8 cellular contexts compared by ENCODE assay signal in the genomic region with DNA sequence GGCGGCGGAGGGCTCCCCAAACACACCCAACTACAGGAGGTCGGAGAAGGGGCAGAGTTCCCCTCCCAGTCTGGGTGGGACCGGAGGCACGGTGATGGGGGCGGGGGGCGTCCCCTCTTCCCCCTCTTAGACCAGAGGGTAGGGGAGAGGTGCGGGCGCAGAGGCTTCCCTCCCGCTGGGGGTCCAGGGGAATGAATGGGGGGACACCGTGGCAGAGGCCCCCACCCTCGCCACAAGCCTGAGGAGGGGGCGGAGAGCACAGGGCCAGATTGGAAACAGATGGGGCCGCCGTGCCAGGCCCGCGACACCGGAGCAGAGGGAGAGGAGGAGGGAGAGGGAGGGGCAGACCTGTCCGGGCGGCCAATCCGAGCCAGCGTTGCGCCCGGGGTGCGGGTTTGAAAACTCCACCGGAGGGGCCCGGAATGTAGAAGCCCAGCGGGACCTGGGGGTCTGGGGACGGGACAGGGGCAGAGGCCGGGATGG. TPM values are rescaled to one million over a fixed set of nuclear protein-coding genes. Genes with fewer than 3 reads are reported as not detected.
DNase-seq lines count a peak whose midpoint lies in the region; ATAC-seq and TF ChIP-seq lines count a peak whose summit lies in the region.

No MANE protein-coding gene starts in this region.

- H3K4me3 ChIP-seq in AG04450 (ENCODE audit: low read depth, low read length), result peak overlapping the region; percentile 77
- peak overlapping the region; percentile 46 to 92 for H3K4me3 ChIP-seq in ascending aorta
- peak overlapping the region; percentile 65 for H3K4me3 ChIP-seq in iPS-11a (ENCODE audit: low read depth, low read length)
- peak overlapping the region; percentile 37 to 72 (median 48) for H3K4me3 ChIP-seq in spleen

- H3K4me1 ChIP-seq in ascending aorta (peaks cover 8 to 9% of the 10 kb centered on the region in 2 donors), spleen (peaks cover 6 to 51% (median 30%) of the 10 kb centered on the region in 6 donors)

- H3K4me1 Mint-ChIP-seq in HFFc6 (ENCODE audit: low read depth), result peaks cover 8% of the 10 kb centered on the region

- H3K27ac Mint-ChIP-seq in HFFc6, result peak overlapping the region; percentile 87

- intact Hi-C loops in ascending aorta (cut with DNase I) (loop anchor here (1.0 to 10.0 kb wide), 4 partner anchors 43 to 419 kb away; a partner anchor contains a TSS), spleen (cut with DNase I; ENCODE audit: low total_unique reads) (no loop called here)

- H3K36me3 ChIP-seq in ascending aorta, result no peaks in the 10 kb centered on the region
- H3K36me3 ChIP-seq in spleen, result no peaks in the 10 kb centered on the region

- H3K27me3 ChIP-seq in AG04450 (ENCODE audit: control insufficient read depth, insufficient read depth, low read length) (no peaks in the 10 kb centered on the region), ascending aorta (no peaks in the 10 kb centered on the region), spleen (replicated peaks in 1 of 7) (peaks cover 0 to 59% (median 34%) of the 10 kb centered on the region in 7 donors)

- POLR2A ChIA-PET in AG04450 (lab: Yijun Ruan, JAX), result interaction anchor here (0.6 to 3.3 kb wide), 5 partner anchors 12 to 510 kb away, joined by 3 to 30 read pairs (median 4); no protein-coding TSS in a partner anchor

- 1 to 3% (median 2%) methylated on average over 15 to 30 of the region's 30 CpGs for WGBS in spleen, 5 donors

- CTCF ChIA-PET in AG04450 (lab: Charles Lee), result no interaction called here

- H3K9me3 ChIP-seq in AG04450 (ENCODE audit: control insufficient read depth, insufficient read depth, low read length), result no peaks in the 10 kb centered on the region; the same call in 1 of the 2 replicates
- no peaks in the 10 kb centered on the region for H3K9me3 ChIP-seq in ascending aorta
- no peaks in the 10 kb centered on the region for H3K9me3 ChIP-seq in spleen

- TF ChIP-seq CTCF in AG04450 (IDR thresholded peaks at IDR 0.05; ENCODE audit: low read depth, low read length) (no peak), HFFc6 (IDR thresholded peaks at IDR 0.05) (no peak), ascending aorta (IDR thresholded peaks at IDR 0.05) (no peak), spleen (IDR thresholded peaks at IDR 0.05 in 8 of 11, conservative IDR thresholded peaks at IDR 0.05 in 3 of 11) (no peak)

- no peak for TF ChIP-seq POLR2A in spleen (IDR thresholded peaks at IDR 0.05)

- DNase-seq in AG04450 (ENCODE audit: low read depth, low spot score), result no peak
- DNase-seq in HFFc6, result peak; percentile 20
- DNase-seq in ascending aorta (ENCODE audit: low spot score in 2 of 2), result no peak
- no peak for DNase-seq in spleen
- no peak for DNase-seq in SHP77 (lab: John Stamatoyannopoulos, UW)
- DNase-seq in HUDEP-2 (lab: John Stamatoyannopoulos, UW; ENCODE audit: unreplicated experiment in 76 of 76), result no peak

- H3K27ac ChIP-seq in AG04450 (ENCODE audit: low read depth, low read length) (no peak overlapping the region), ascending aorta (peak overlapping the region in 1 of 2 donors; percentile 82), spleen (peak overlapping the region in 4 of 8 donors; percentile 77 to 83 (median 79))

- peak overlapping the region; percentile 90 for H3K4me3 Mint-ChIP-seq in HFFc6

- H3K9me3 Mint-ChIP-seq in HFFc6, result no peaks in the 10 kb centered on the region

- peaks cover 2% of the 10 kb centered on the region for H3K27me3 Mint-ChIP-seq in HFFc6 (ENCODE audit: insufficient read depth)

- no peaks in the 10 kb centered on the region for H3K36me3 Mint-ChIP-seq in HFFc6 (ENCODE audit: low read depth)

- no peak for ATAC-seq in GM18909 (IDR thresholded peaks at IDR 0.05; ENCODE audit: poor library complexity, unreplicated experiment)

RNA-seq across cellular contexts. Expression of a gene that starts 47.0 kb away (rescaled TPM):
- polyA plus RNA-seq in AG04450 (2011; rRNA removed) (26.5 and 34.8 TPM in 2 replicates), spleen (1 to 10 TPM; 1.2 to 4.8 (median 1.9) TPM)
- polyA minus RNA-seq in AG04450 (2011; rRNA and poly(A)+ RNA removed), result 144 and 184 TPM in 2 replicates
- 100 to 1,000 TPM in 2 of 6 experiments, 10 to 100 TPM in 4; 78.4 to 102 (median 96.8) TPM for total RNA-seq in HFFc6 (2021; fragmentation: NEBNext Ultra II Directional; extraction: Animal tissue kit (Norgen Biotek cat#: 25700))
- total RNA-seq in ascending aorta (517 TPM), spleen (10 to 100 TPM; 33.4 to 77.9 (median 47.1) TPM)
